ENCODE assay signal across 2 cellular contexts in the genomic region with DNA sequence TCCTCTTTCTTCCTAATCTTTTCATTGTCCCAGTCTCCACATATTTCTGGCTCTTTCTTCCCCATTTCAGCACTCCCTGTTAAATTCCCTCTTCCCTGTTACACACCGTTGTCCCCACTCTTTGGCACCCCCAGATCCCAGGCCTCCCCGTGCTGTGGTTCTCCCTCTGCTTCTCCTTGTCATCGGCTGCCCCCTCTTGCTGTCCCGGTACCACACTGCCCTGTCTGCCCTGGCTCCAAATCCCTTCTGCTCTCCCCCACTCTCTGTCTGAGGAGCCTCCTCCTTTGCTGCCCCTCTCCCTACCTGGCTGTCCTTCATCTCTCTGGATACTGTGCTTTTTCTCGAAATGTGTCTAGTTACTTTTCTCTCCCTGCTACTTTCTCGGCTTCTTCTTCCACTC.
TF ChIP-seq lines count a peak whose summit lies in the region.

No MANE protein-coding gene starts in this region.

TF ChIP-seq in liver, 16 proteins besides CTCF, POLR2A, EP300 and RAD21:
- no peak for TF ChIP-seq FOXA2 (IDR thresholded peaks at IDR 0.05)
- TF ChIP-seq HNF4A (conservative IDR thresholded peaks at IDR 0.05): no peak
- TF ChIP-seq, protein P1, sequence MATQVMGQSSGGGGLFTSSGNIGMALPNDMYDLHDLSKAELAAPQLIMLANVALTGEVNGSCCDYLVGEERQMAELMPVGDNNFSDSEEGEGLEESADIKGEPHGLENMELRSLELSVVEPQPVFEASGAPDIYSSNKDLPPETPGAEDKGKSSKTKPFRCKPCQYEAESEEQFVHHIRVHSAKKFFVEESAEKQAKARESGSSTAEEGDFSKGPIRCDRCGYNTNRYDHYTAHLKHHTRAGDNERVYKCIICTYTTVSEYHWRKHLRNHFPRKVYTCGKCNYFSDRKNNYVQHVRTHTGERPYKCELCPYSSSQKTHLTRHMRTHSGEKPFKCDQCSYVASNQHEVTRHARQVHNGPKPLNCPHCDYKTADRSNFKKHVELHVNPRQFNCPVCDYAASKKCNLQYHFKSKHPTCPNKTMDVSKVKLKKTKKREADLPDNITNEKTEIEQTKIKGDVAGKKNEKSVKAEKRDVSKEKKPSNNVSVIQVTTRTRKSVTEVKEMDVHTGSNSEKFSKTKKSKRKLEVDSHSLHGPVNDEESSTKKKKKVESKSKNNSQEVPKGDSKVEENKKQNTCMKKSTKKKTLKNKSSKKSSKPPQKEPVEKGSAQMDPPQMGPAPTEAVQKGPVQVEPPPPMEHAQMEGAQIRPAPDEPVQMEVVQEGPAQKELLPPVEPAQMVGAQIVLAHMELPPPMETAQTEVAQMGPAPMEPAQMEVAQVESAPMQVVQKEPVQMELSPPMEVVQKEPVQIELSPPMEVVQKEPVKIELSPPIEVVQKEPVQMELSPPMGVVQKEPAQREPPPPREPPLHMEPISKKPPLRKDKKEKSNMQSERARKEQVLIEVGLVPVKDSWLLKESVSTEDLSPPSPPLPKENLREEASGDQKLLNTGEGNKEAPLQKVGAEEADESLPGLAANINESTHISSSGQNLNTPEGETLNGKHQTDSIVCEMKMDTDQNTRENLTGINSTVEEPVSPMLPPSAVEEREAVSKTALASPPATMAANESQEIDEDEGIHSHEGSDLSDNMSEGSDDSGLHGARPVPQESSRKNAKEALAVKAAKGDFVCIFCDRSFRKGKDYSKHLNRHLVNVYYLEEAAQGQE (IDR thresholded peaks at IDR 0.05): no peak
- no peak for TF ChIP-seq JUND (IDR thresholded peaks at IDR 0.05)
- no peak for TF ChIP-seq SP1 (IDR thresholded peaks at IDR 0.05)
- no peak for TF ChIP-seq HNF4G (IDR thresholded peaks at IDR 0.05)
- TF ChIP-seq, protein P2, sequence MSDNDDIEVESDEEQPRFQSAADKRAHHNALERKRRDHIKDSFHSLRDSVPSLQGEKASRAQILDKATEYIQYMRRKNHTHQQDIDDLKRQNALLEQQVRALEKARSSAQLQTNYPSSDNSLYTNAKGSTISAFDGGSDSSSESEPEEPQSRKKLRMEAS (IDR thresholded peaks at IDR 0.05): no peak
- no peak for TF ChIP-seq EGR1 (IDR thresholded peaks at IDR 0.05; ENCODE audit: low read depth in 2 of 2)

TF ChIP-seq in HepG2, 621 proteins besides CTCF, POLR2A, EP300 and RAD21:
- TF ChIP-seq, protein P3, sequence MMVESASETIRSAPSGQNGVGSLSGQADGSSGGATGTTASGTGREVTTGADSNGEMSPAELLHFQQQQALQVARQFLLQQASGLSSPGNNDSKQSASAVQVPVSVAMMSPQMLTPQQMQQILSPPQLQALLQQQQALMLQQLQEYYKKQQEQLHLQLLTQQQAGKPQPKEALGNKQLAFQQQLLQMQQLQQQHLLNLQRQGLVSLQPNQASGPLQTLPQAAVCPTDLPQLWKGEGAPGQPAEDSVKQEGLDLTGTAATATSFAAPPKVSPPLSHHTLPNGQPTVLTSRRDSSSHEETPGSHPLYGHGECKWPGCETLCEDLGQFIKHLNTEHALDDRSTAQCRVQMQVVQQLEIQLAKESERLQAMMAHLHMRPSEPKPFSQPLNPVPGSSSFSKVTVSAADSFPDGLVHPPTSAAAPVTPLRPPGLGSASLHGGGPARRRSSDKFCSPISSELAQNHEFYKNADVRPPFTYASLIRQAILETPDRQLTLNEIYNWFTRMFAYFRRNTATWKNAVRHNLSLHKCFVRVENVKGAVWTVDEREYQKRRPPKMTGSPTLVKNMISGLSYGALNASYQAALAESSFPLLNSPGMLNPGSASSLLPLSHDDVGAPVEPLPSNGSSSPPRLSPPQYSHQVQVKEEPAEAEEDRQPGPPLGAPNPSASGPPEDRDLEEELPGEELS (CRISPR knock-in tag; IDR thresholded peaks at IDR 0.05): no peak
- TF ChIP-seq RCOR2 (CRISPR knock-in tag; IDR thresholded peaks at IDR 0.05) (no peak), NFE2L2 (IDR thresholded peaks at IDR 0.05; ENCODE audit: low read length) (no peak), SIN3A (IDR thresholded peaks at IDR 0.05; ENCODE audit: borderline replicate concordance, low read depth, low read length) (no peak), TP53 (CRISPR knock-in tag; conservative IDR thresholded peaks at IDR 0.05) (no peak), ZSCAN29 (CRISPR knock-in tag; conservative IDR thresholded peaks at IDR 0.05) (no peak), BRCA1 (CRISPR knock-in tag; IDR thresholded peaks at IDR 0.05) (no peak), ZNF709 (CRISPR knock-in tag; IDR thresholded peaks at IDR 0.05) (no peak), TEAD3 (CRISPR knock-in tag; optimal IDR thresholded peaks at IDR 0.05; ENCODE audit: borderline replicate concordance) (no peak), RELA (CRISPR knock-in tag; IDR thresholded peaks at IDR 0.05) (no peak), IRF2 (CRISPR knock-in tag; IDR thresholded peaks at IDR 0.05) (no peak), RARG (CRISPR knock-in tag; IDR thresholded peaks at IDR 0.05; ENCODE audit: low read depth) (no peak)
- TF ChIP-seq, protein P4, sequence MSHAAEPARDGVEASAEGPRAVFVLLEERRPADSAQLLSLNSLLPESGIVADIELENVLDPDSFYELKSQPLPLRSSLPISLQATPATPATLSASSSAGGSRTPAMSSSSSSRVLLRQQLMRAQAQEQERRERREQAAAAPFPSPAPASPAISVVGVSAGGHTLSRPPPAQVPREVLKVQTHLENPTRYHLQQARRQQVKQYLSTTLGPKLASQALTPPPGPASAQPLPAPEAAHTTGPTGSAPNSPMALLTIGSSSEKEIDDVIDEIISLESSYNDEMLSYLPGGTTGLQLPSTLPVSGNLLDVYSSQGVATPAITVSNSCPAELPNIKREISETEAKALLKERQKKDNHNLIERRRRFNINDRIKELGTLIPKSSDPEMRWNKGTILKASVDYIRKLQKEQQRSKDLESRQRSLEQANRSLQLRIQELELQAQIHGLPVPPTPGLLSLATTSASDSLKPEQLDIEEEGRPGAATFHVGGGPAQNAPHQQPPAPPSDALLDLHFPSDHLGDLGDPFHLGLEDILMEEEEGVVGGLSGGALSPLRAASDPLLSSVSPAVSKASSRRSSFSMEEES (CRISPR knock-in tag; IDR thresholded peaks at IDR 0.05): no peak
